Comparison of ENCODE assay signal across 18 cellular contexts in the genomic region with DNA sequence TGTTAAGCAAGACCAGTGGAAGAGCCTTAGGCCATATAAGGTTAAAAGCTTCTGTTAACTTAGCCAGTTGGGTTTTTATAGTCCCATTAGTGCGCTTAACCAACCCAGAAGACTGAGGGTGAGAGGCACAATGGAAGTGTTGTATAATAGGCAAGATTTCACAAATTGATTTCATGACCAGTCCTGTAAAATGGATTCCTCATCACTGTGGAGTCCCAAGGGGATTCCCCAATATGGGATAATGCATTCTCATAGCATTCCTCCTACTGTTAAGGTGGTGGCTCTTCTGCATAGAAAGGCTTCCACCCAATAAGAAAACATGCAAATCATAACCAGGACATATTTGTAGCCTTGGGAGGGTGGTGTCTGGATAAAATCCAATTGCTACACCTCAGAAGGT. TPM values are rescaled to one million over a fixed set of nuclear protein-coding genes. Genes with fewer than 3 reads are reported as not detected.
DNase-seq lines count a peak whose midpoint lies in the region; ATAC-seq, FAIRE-seq and TF ChIP-seq lines count a peak whose summit lies in the region.
"Had no signal": no experiment of that assay in that cellular context is flagged by ENCODE, and none has a peak within 500 bp of the region (broad histone marks: within the 10 kb centered on the region; RNA-seq: fewer than 3 reads in every experiment).

No MANE protein-coding gene starts in this region.

- H3K4me3 ChIP-seq in A549 (no peak overlapping the region), keratinocyte (ENCODE audit: control insufficient read depth in 2 of 3, extremely low read depth in 1 of 3, insufficient read depth in 2 of 3, low read depth in 1 of 3, low read length in 3 of 3) (no peak overlapping the region), upper lobe of left lung (no peak overlapping the region)
- H3K4me3 ChIP-seq: BLaER1 treated with 17β-estradiol and CSF1 and Interleukin-3, amounts not matched to agents 10 nM and 100 nM; GM23248 had no signal

- peaks cover 29% of the 10 kb centered on the region for H3K27me3 Mint-ChIP-seq in activated CD4-positive, alpha-beta T cell treated with anti-CD3 and anti-CD28 coated beads, Interleukin-2, amount 10 ng/mL, durations not matched to agents 7 days and 5 days

- ATAC-seq in A549: no peak
- ATAC-seq in GM18505 (IDR thresholded peaks at IDR 0.05; ENCODE audit: unreplicated experiment): no peak
- ATAC-seq in upper lobe of left lung (ENCODE audit: low FRiP score in 2 of 2): no peak
- ATAC-seq: HCT116 had no signal

- TF ChIP-seq EP300 in A549 (IDR thresholded peaks at IDR 0.05) (no peak), upper lobe of left lung (IDR thresholded peaks at IDR 0.05) (no peak)

- H3K4me3 Mint-ChIP-seq in activated CD4-positive, alpha-beta T cell treated with anti-CD3 and anti-CD28 coated beads, Interleukin-2, amount 10 ng/mL, durations not matched to agents 7 days and 5 days: no peak overlapping the region

- H3K4me2 ChIP-seq in A549 (no peak overlapping the region), keratinocyte (ENCODE audit: control insufficient read depth, extremely low read depth, insufficient read depth, low read depth, low read length) (peak overlapping the region; percentile 28)
- H3K4me2 ChIP-seq: BLaER1 treated with 17β-estradiol and CSF1 and Interleukin-3, amounts not matched to agents 10 nM and 100 nM had no signal

- no peak overlapping the region; a peak in 2 of 6 replicates for H3K27ac ChIP-seq in A549
- peak overlapping the region; percentile 63 for H3K27ac ChIP-seq in keratinocyte (ENCODE audit: control insufficient read depth, insufficient read depth, low read length)
- no peak overlapping the region for H3K27ac ChIP-seq in upper lobe of left lung
- H3K27ac ChIP-seq: BLaER1 treated with 17β-estradiol and CSF1 and Interleukin-3, amounts not matched to agents 10 nM and 100 nM; GM23248 had no signal

- H3K9me1 ChIP-seq in keratinocyte (ENCODE audit: control insufficient read depth, extremely low read depth, insufficient read depth, low read length): no peaks in the 10 kb centered on the region

- H3K9me3 ChIP-seq in A549 (no peaks in the 10 kb centered on the region), keratinocyte (ENCODE audit: control insufficient read depth, low read depth, low read length) (no peaks in the 10 kb centered on the region), upper lobe of left lung (no peaks in the 10 kb centered on the region)
- H3K9me3 ChIP-seq: BLaER1 treated with 17β-estradiol and CSF1 and Interleukin-3, amounts not matched to agents 10 nM and 100 nM had no signal

- H3K4me1 ChIP-seq in A549 (peaks cover 47% of the 10 kb centered on the region), keratinocyte (ENCODE audit: control insufficient read depth, extremely low read depth, insufficient read depth, low read length) (peaks cover 67% of the 10 kb centered on the region), upper lobe of left lung (no peaks in the 10 kb centered on the region)
- H3K4me1 ChIP-seq: BLaER1 treated with 17β-estradiol and CSF1 and Interleukin-3, amounts not matched to agents 10 nM and 100 nM had no signal

- no peak for TF ChIP-seq RAD21 in A549 (conservative IDR thresholded peaks at IDR 0.05 in 1 of 2, IDR thresholded peaks at IDR 0.05 in 1 of 2)

- no peaks in the 10 kb centered on the region for H3K36me3 ChIP-seq in keratinocyte (ENCODE audit: control insufficient read depth in 2 of 2, extremely low read depth in 1 of 2, insufficient read depth in 2 of 2, low read length in 2 of 2)
- H3K36me3 ChIP-seq in upper lobe of left lung: no peaks in the 10 kb centered on the region
- H3K36me3 ChIP-seq: BLaER1 treated with 17β-estradiol and CSF1 and Interleukin-3, amounts not matched to agents 10 nM and 100 nM had no signal

- POLR2A ChIA-PET in A549 (lab: Yijun Ruan, JAX): no interaction called here
- POLR2A ChIA-PET in activated CD4-positive, alpha-beta T cell treated with anti-CD3 and anti-CD28 coated beads, Interleukin-2, amount 10 ng/mL, durations not matched to agents 7 days and 5 days (lab: Charles Lee): interaction anchor here (0.5 kb wide), 1 partner anchor 29 kb away, joined by 3 read pairs; no protein-coding TSS in a partner anchor

- no peak overlapping the region for H3K27ac Mint-ChIP-seq in activated CD4-positive, alpha-beta T cell treated with anti-CD3 and anti-CD28 coated beads, Interleukin-2, amount 10 ng/mL, durations not matched to agents 7 days and 5 days

- no peaks in the 10 kb centered on the region for H3K4me1 Mint-ChIP-seq in activated CD4-positive, alpha-beta T cell treated with anti-CD3 and anti-CD28 coated beads, Interleukin-2, amount 10 ng/mL, durations not matched to agents 7 days and 5 days

- H3K27me3 ChIP-seq in keratinocyte (ENCODE audit: control insufficient read depth, extremely low read depth, insufficient read depth, low read length): no peaks in the 10 kb centered on the region
- no peaks in the 10 kb centered on the region for H3K27me3 ChIP-seq in upper lobe of left lung
- H3K27me3 ChIP-seq: BLaER1 treated with 17β-estradiol and CSF1 and Interleukin-3, amounts not matched to agents 10 nM and 100 nM had no signal

- no peaks in the 10 kb centered on the region for H3K9me3 Mint-ChIP-seq in activated CD4-positive, alpha-beta T cell treated with anti-CD3 and anti-CD28 coated beads, Interleukin-2, amount 10 ng/mL, durations not matched to agents 7 days and 5 days

- TF ChIP-seq CTCF in A549 (IDR thresholded peaks at IDR 0.05) (no peak), keratinocyte (optimal IDR thresholded peaks at IDR 0.05 in 1 of 3, IDR thresholded peaks at IDR 0.05 in 1 of 3, conservative IDR thresholded peaks at IDR 0.05 in 1 of 3; ENCODE audit: extremely low read depth in 1 of 3, insufficient read depth in 2 of 3, low read length in 3 of 3) (no peak), upper lobe of left lung (IDR thresholded peaks at IDR 0.05) (no peak)

- dilution Hi-C loops in keratinocyte (cut with MboI; ENCODE audit: extremely low pct_ligation_motif_present, low sequenced_read_pairs): no loop called here

- FAIRE-seq in A549 (lab: Jason Lieb, UNC): peak; percentile 59
- peak; percentile 94 for FAIRE-seq in keratinocyte (lab: Jason Lieb, UNC)
- FAIRE-seq: GM12892 had no signal

- 89% methylated on average over 1 of the region's 1 CpG for WGBS in A549 (ENCODE audit: missing lambda C conversion rate)
- 100% methylated on average over 1 of the region's 1 CpG for WGBS in upper lobe of left lung, 2 donors

- TF ChIP-seq POLR2A in A549 (IDR thresholded peaks at IDR 0.05; ENCODE audit: low read length): no peak
- TF ChIP-seq POLR2A in GM18505 (IDR thresholded peaks at IDR 0.05; ENCODE audit: borderline replicate concordance, extremely low read depth, insufficient read depth, insufficient read length): no peak
- TF ChIP-seq POLR2A in upper lobe of left lung (IDR thresholded peaks at IDR 0.05): no peak

- no peaks in the 10 kb centered on the region for H4K20me1 ChIP-seq in keratinocyte (ENCODE audit: control insufficient read depth, extremely low read depth, insufficient read depth, low read length)
- H4K20me1 ChIP-seq: BLaER1 treated with 17β-estradiol and CSF1 and Interleukin-3, amounts not matched to agents 10 nM and 100 nM had no signal

- peak overlapping the region; percentile 0 for H3K9ac ChIP-seq in keratinocyte (ENCODE audit: control insufficient read depth, extremely low read depth, insufficient read depth, low read length)
- H3K9ac ChIP-seq: BLaER1 treated with 17β-estradiol and CSF1 and Interleukin-3, amounts not matched to agents 10 nM and 100 nM; GM23248 had no signal

- DNase-seq in A549 (ENCODE audit: low read depth in 1 of 2, low spot score in 1 of 2) (peak in 1 of 2 experiments; percentile 31), M059J (ENCODE audit: low read depth) (peak; percentile 59), T1000 (lab: John Stamatoyannopoulos, UW) (peak; percentile 49), keratinocyte (ENCODE audit: low read depth, low spot score) (peak; percentile 94), upper lobe of left lung (no peak)
- no peak for DNase-seq in activated CD4-positive, alpha-beta T cell treated with anti-CD3 and anti-CD28 coated beads, Interleukin-2, amount 10 ng/mL, durations not matched to agents 7 days and 5 days
- no peak for DNase-seq in NK-92 treated with Interleukin-12 subunit alpha and Interleukin-12 subunit beta, amount 100 ng/mL, for 24 hours (lab: John Stamatoyannopoulos, UW)
- DNase-seq: 8988T, GDM1, GM23248, NCI-H1105 treated with DMSO at 0.1 percent for 48 hours, NCI-H187, NCI-H2171, NCI-H510A had no signal

- no peaks in the 10 kb centered on the region for H3K79me2 ChIP-seq in keratinocyte (ENCODE audit: control insufficient read depth, insufficient read depth, low read length)

- CTCF ChIA-PET in A549 (lab: Yijun Ruan, JAX): interaction anchor here (0.6 to 1.5 kb wide), 6 partner anchors 11 to 117 kb away, joined by 3 to 4 read pairs (median 4); no protein-coding TSS in a partner anchor
- CTCF ChIA-PET in activated CD4-positive, alpha-beta T cell treated with anti-CD3 and anti-CD28 coated beads, Interleukin-2, amount 10 ng/mL, durations not matched to agents 7 days and 5 days (lab: Charles Lee): no interaction called here

- H3K36me3 Mint-ChIP-seq in activated CD4-positive, alpha-beta T cell treated with anti-CD3 and anti-CD28 coated beads, Interleukin-2, amount 10 ng/mL, durations not matched to agents 7 days and 5 days (ENCODE audit: low read depth): no peaks in the 10 kb centered on the region

- no peak overlapping the region for H2AFZ ChIP-seq in keratinocyte (ENCODE audit: control insufficient read depth, low read length)
- H2AFZ ChIP-seq: GM23248 had no signal

TF ChIP-seq in A549, 52 proteins besides CTCF, POLR2A, EP300 and RAD21 (continues in another document):
- TF ChIP-seq BHLHE40 (IDR thresholded peaks at IDR 0.05; ENCODE audit: low read depth, low read length) (no peak), JUN (IDR thresholded peaks at IDR 0.05) (no peak)

RNA-seq across cellular contexts. Expression of a gene that starts 22.1 kb away (rescaled TPM):
- polyA plus RNA-seq in A549 (2011; rRNA removed) (0.49 and 0.69 TPM in 2 replicates), A549 (2017; fragmentation: RNase III; extraction: RNeasy Plus Mini Kit Qiagen cat#74134 plus additional on column Dnase treatment) (0.20 to 0.43 TPM (median 0.36 TPM) in 3 replicates), keratinocyte (0.01 to 0.32 TPM (median 0.08 TPM) in 3 replicates)
- polyA plus RNA-seq in A549 (2012; cell fraction: cytosol; rRNA removed): 0.38 and 0.40 TPM in 2 replicates
- polyA plus RNA-seq in A549 (2012; cell fraction: nucleus; rRNA removed): 0.59 and 0.72 TPM in 2 replicates
- 0.95 and 1.1 TPM in 2 replicates for polyA minus RNA-seq in A549 (2011; rRNA and poly(A)+ RNA removed)
- not detected in 2 replicates for total RNA-seq in M059J (2014; rRNA removed; shearing (Covaris generic))
- polyA plus RNA-seq in keratinocyte (2011; ENCODE audit: low read depth): 0.34 TPM
- polyA plus RNA-seq in keratinocyte (2011; cell fraction: cytosol; rRNA removed): 0.10 and 0.12 TPM in 2 replicates
- 0.34 and 0.53 TPM in 2 replicates for polyA plus RNA-seq in keratinocyte (2011; cell fraction: nucleus; rRNA removed)
- 0.06 and 0.17 TPM in 2 replicates for polyA plus RNA-seq in keratinocyte (2012; ENCODE audit: low replicate concordance)
- polyA minus RNA-seq in keratinocyte: 0.06 to 0.52 TPM (median 0.26 TPM) in 3 replicates
- not detected for polyA minus RNA-seq in keratinocyte (2011; cell fraction: cytosol; rRNA and poly(A)+ RNA removed)
- 0.11 and 0.16 TPM in 2 replicates for polyA minus RNA-seq in keratinocyte (2011; cell fraction: nucleus; rRNA and poly(A)+ RNA removed)
- 1 to 10 TPM in 1 of 6 donors, under 1 TPM in 5; 0.11 to 1.0 (median 0.16) TPM for total RNA-seq in upper lobe of left lung
- not detected for total RNA-seq in activated CD4-positive, alpha-beta T cell treated with anti-CD3 and anti-CD28 coated beads, Interleukin-2, amount 10 ng/mL, durations not matched to agents 7 days and 5 days
- total RNA-seq: GM23248 had no signal
- polyA plus RNA-seq: GM23248 had no signal

Comparison
In these comparisons a context has a peak if more than half of its experiments do, and no peak if none do; other contexts are left out.
1. DNase-seq: peak in M059J (single experiment), T1000 (single experiment) and keratinocyte (single experiment); none in upper lobe of left lung (0 of 2), activated CD4-positive, alpha-beta T cell treated with anti-CD3 and anti-CD28 coated beads, Interleukin-2, amount 10 ng/mL, durations not matched to agents 7 days and 5 days (single experiment) and NK-92 treated with Interleukin-12 subunit alpha and Interleukin-12 subunit beta, amount 100 ng/mL, for 24 hours (single experiment).